Comparison of ENCODE assay signal across 32 cellular contexts in the genomic region with DNA sequence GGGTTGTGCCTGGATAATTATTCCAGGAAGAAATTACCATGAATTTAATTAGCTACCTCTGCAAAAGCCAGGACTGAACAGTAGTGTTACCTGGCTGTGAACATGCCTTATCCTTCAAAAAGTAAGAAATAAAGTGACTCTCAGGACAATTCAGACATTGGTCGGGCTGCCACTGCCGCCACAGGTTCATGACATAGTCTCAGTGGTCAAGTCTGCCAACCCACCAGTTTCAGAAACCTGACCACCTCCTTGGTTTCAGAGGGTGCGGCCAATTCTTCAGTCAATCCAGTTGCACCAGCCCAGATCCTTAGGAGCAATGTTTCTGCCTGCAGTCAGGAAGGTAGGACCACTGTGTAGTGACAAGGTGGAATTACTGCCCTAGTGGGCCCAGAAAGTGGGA.
"Had no signal": no experiment of that assay in that cellular context is flagged by ENCODE, and none has a peak within 500 bp of the region (broad histone marks: within the 10 kb centered on the region; RNA-seq: fewer than 3 reads in every experiment).

No MANE protein-coding gene starts in this region.

- H3K4me3 ChIP-seq: MG63 had no signal

- H3K36me3 ChIP-seq: MG63 had no signal

- DNase-seq: Karpas-422, MG63, MM.1S, NCI-H1048, NCI-H1092, NCI-H1092 treated with DMSO at 0.1 percent for 48 hours, NCI-H1105, NCI-H1105 treated with DMSO at 0.1 percent for 48 hours, NCI-H1417, NCI-H1417 treated with DMSO at 0.1 percent for 48 hours, NCI-H1436, NCI-H1436 treated with DMSO at 0.1 percent for 48 hours, NCI-H146, NCI-H1694, NCI-H1694 treated with DMSO at 0.1 percent for 48 hours, NCI-H187, NCI-H187 treated with DMSO at 0.1 percent for 48 hours, NCI-H1930, NCI-H2029, NCI-H2029 treated with DMSO at 0.1 percent for 48 hours, NCI-H2081, NCI-H2081 treated with DMSO at 0.1 percent for 48 hours, NCI-H2107, NCI-H2171, NCI-H2171 treated with DMSO at 0.1 percent for 48 hours, NCI-H2227 treated with DMSO at 0.1 percent for 48 hours, NCI-H345, NCI-H446, NCI-H446 treated with DMSO at 0.1 percent for 48 hours, NCI-H510A, NCI-H510A treated with DMSO at 0.1 percent for 48 hours, NCI-H524 had no signal

- H3K9me3 ChIP-seq: MG63 had no signal

- H3K27me3 ChIP-seq: MG63 had no signal
